Comparison of ENCODE assay signal across 8 cellular contexts in the genomic region with DNA sequence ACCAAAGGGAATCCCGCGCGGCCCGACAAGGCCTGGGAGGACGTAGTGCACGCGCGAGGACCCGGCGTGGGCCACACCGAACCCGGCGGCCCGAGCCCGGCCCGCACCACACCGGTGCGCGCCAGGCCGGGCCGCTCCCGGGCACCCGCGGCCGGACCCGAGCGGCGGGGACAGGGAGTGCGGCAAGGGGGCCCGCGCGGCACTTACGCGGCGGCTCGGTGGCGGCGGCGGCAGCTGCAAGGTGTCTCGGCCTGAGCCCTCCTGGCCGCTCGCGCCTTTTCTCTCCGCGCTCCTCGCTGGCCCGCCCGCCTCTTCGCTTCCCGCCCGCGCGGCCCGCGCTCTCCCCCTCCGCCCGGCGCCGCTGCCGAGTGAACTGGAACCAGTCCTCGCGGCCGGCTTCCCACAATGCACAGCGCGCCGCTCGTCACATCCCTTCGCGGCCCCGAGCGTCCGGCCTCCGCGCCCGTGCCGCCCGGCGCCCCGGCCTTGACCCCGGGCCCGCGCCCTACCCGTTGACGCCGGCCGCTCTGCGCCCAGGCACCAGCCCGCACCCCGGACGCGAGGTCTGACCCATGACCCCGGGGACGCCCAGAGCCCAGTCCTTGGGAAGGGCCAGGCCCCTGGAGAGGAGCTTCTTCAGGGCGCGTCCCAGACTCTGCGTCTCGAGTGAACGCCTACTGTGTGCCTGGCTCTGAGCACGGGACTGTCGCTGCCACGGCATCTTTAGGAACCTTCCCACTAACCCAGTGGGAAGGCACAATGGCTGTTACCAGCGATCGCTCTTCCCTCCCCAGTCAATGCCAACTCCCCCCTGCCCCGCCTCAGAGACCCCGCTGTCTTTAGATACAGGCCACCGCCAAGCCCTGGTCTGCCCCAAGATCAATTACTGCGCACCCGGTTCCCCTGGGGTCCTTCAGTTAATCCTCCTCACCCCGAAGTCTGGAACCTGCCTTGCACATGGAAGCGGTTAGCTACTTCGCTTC. TPM values are rescaled to one million over a fixed set of nuclear protein-coding genes. Genes with fewer than 3 reads are reported as not detected.
DNase-seq lines count a peak whose midpoint lies in the region; ATAC-seq and TF ChIP-seq lines count a peak whose summit lies in the region.

Gene MACROH2A1 (minus strand): TSS at position 377 of the 983 bp plus-strand sequence. CDS start 10,138 bp downstream, outside the sequence.

- CTCF ChIA-PET in activated CD4-positive, alpha-beta T cell treated with anti-CD3 and anti-CD28 coated beads for 36 hours (lab: Charles Lee), result interaction anchor here (1.0 kb wide), 1 partner anchor 27 kb away, joined by 4 read pairs; no protein-coding TSS in a partner anchor

- peak; percentile 87 for ATAC-seq in GM18520 (IDR thresholded peaks at IDR 0.05; ENCODE audit: unreplicated experiment)
- peak; percentile 91 for ATAC-seq in HG03045 (IDR thresholded peaks at IDR 0.05; ENCODE audit: unreplicated experiment)
- peak; percentile 88 for ATAC-seq in activated CD4-positive, alpha-beta T cell treated with anti-CD3 and anti-CD28 coated beads for 36 hours

- peaks cover 39% of the 10 kb centered on the region for H3K4me1 Mint-ChIP-seq in activated CD4-positive, alpha-beta T cell treated with anti-CD3 and anti-CD28 coated beads for 36 hours

- TF ChIP-seq CTCF in choroid plexus epithelial cell (conservative IDR thresholded peaks at IDR 0.05; ENCODE audit: low read depth, low read length), result no peak

- POLR2A ChIA-PET in activated CD4-positive, alpha-beta T cell treated with anti-CD3 and anti-CD28 coated beads for 36 hours (lab: Charles Lee), result no interaction called here

- H3K27ac ChIP-seq in ACC112 (ENCODE audit: low read depth, low read length) (peak within 1 kb of the TSS; percentile 70), layer of hippocampus (ENCODE audit: low read depth, low read length) (peak within 1 kb of the TSS; percentile 89)

- H3K36me3 Mint-ChIP-seq in activated CD4-positive, alpha-beta T cell treated with anti-CD3 and anti-CD28 coated beads for 36 hours (ENCODE audit: low read depth), result peaks cover 13% of the 10 kb centered on the region

- peaks cover 48% of the 10 kb centered on the region for H3K79me2 ChIP-seq in ACC112 (ENCODE audit: control insufficient read depth, insufficient read depth, low read length, unreplicated experiment)

- H3K27ac Mint-ChIP-seq in activated CD4-positive, alpha-beta T cell treated with anti-CD3 and anti-CD28 coated beads for 36 hours, result peak within 1 kb of the TSS; percentile 91

- no peaks in the 10 kb centered on the region for H3K9me3 Mint-ChIP-seq in activated CD4-positive, alpha-beta T cell treated with anti-CD3 and anti-CD28 coated beads for 36 hours (ENCODE audit: low read depth)

- intact Hi-C loops in activated CD4-positive, alpha-beta T cell treated with anti-CD3 and anti-CD28 coated beads for 36 hours (cut with DNase I, micrococcal nuclease), result loop anchor here (1.0 to 5.0 kb wide), 4 partner anchors 22 to 525 kb away; partner anchors contain the start of genes PCBD2 (in 1 of the 2) and TXNDC15 (in 1 of the 2)

- DNase-seq in NCI-H345 (lab: John Stamatoyannopoulos, UW), result peak; percentile 86
- DNase-seq in activated CD4-positive, alpha-beta T cell treated with anti-CD3 and anti-CD28 coated beads for 36 hours, result peak; percentile 92
- DNase-seq in choroid plexus epithelial cell (ENCODE audit: low read depth), result peak; percentile 85
- DNase-seq in stimulated activated CD4-positive, alpha-beta T cell treated with anti-CD3 and anti-CD28 coated beads, Interleukin-1b, Interleukin-23, amount 100 ng/mL, for 4 hours (ENCODE audit: low read depth in 2 of 2), result peak; percentile 76 to 81

- H3K27me3 ChIP-seq in ACC112 (ENCODE audit: insufficient read depth, low read length) (no peaks in the 10 kb centered on the region), layer of hippocampus (ENCODE audit: control insufficient read depth, insufficient read depth, low read length) (no peaks in the 10 kb centered on the region)

- peak within 1 kb of the TSS; percentile 86 for H3K4me3 Mint-ChIP-seq in activated CD4-positive, alpha-beta T cell treated with anti-CD3 and anti-CD28 coated beads for 36 hours

- no peaks in the 10 kb centered on the region for H3K27me3 Mint-ChIP-seq in activated CD4-positive, alpha-beta T cell treated with anti-CD3 and anti-CD28 coated beads for 36 hours

- peak within 1 kb of the TSS; percentile 82 for H2AFZ ChIP-seq in ACC112 (ENCODE audit: low read length, unreplicated experiment)

- no peaks in the 10 kb centered on the region for H3K36me3 ChIP-seq in ACC112 (ENCODE audit: insufficient read depth, low read length)

- H3K4me1 ChIP-seq in ACC112 (ENCODE audit: control insufficient read depth, insufficient read depth, low read length, unreplicated experiment), result peaks cover 33% of the 10 kb centered on the region

- H3K4me3 ChIP-seq in ACC112 (ENCODE audit: low read depth, low read length) (peak within 1 kb of the TSS; percentile 95), choroid plexus epithelial cell (ENCODE audit: low read depth, low read length) (peak within 1 kb of the TSS; percentile 83)

RNA-seq across cellular contexts. Expression of gene MACROH2A1, which starts in this region (rescaled TPM):
- total RNA-seq in activated CD4-positive, alpha-beta T cell treated with anti-CD3 and anti-CD28 coated beads for 36 hours, result 100 to 1,000 TPM; 159 to 190 TPM

Comparison
In these comparisons a context has a peak if more than half of its experiments do, and no peak if none do; other contexts are left out.
1. Peak in every context shown above with its lines: DNase-seq, ATAC-seq, H3K4me3 ChIP-seq and H3K27ac ChIP-seq.